Comparison of ENCODE assay signal across 34 cellular contexts in the genomic region with DNA sequence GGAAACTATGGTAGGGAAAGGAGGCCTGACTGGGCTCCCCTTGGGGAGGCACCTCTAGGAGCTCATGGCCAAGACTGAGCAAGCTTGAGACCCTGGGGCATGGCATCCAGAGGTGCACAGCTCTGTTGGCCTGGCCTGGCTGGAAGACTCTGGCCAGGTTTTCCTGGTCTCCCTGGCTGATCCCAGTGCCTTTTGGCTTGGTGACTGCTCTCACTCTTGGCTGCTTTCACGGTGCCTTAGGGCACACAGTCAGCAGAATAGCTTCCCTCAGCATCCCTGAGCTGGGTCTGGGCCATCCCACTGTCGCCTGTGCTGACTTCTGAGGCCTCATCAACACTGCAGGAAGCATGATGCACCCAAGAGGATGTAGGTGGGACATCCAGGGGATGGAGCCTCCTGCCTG. TPM values are rescaled to one million over a fixed set of nuclear protein-coding genes. Genes with fewer than 3 reads are reported as not detected.
DNase-seq lines count a peak whose midpoint lies in the region; ATAC-seq, FAIRE-seq and TF ChIP-seq lines count a peak whose summit lies in the region.
"Had no signal": no experiment of that assay in that cellular context is flagged by ENCODE, and none has a peak within 500 bp of the region (broad histone marks: within the 10 kb centered on the region; RNA-seq: fewer than 3 reads in every experiment).

No MANE protein-coding gene starts in this region.

- H3K9me3 Mint-ChIP-seq in glutamatergic neuron (ENCODE audit: unreplicated experiment), result no peaks in the 10 kb centered on the region
- H3K9me3 Mint-ChIP-seq: activated naive CD4-positive, alpha-beta T cell treated with anti-CD3 and anti-CD28 coated beads for 36 hours; T-helper 2 cell treated with Interferon-gamma antibody and Interleukin-4, amounts not matched to agents 5 μg/mL and 100 μg/mL, for 36 hours had no signal

- no peak for TF ChIP-seq POLR2A in A549 (IDR thresholded peaks at IDR 0.05; ENCODE audit: low read length)

- BruUV-seq in Panc1 (replicated peaks; lab: Mats Ljungman, UMichigan), result no TSS peak

- no peak overlapping the region for H3K4me2 ChIP-seq in A549

- ATAC-seq in A549 (peak; percentile 47 to 61; a peak in 5 of 6 replicates), Panc1 (peak; percentile 88), HG03108 (IDR thresholded peaks at IDR 0.05; ENCODE audit: unreplicated experiment) (no peak)
- ATAC-seq: activated CD8-positive, alpha-beta memory T cell treated with anti-CD3 and anti-CD28 coated beads, Interleukin-2, amount 10 ng/mL, durations not matched to agents 7 days and 5 days had no signal

- H3K27me3 Mint-ChIP-seq in glutamatergic neuron (ENCODE audit: unreplicated experiment), result peaks cover 5% of the 10 kb centered on the region

- CTCF ChIA-PET in A549 (lab: Yijun Ruan, JAX) (interaction anchor here (0.6 to 4.7 kb wide), 3 partner anchors 31 to 585 kb away, joined by 3 to 18 read pairs (median 10); partner anchors contain the start of gene PCDH1), Panc1 (lab: Charles Lee) (no interaction called here)

- DNase-seq in A549 (ENCODE audit: low read depth in 1 of 2, low spot score in 1 of 2) (peak in 1 of 2 experiments; percentile 18), ELR (ENCODE audit: low read depth) (peak; percentile 91), Panc1 (ENCODE audit: low read depth, low spot score) (no peak), fibroblast of the aortic adventitia (ENCODE audit: low read depth) (peak; percentile 49), KBM-7 (no peak), colonic mucosa (no peak), glutamatergic neuron (no peak)
- DNase-seq: activated CD4-positive, alpha-beta T cell treated with anti-CD3 and anti-CD28 coated beads, Interleukin-2, amount 50 U/mL, for 1 hour; activated CD8-positive, alpha-beta memory T cell treated with anti-CD3 and anti-CD28 coated beads, Interleukin-2, amount 10 ng/mL, durations not matched to agents 7 days and 5 days; activated naive CD4-positive, alpha-beta T cell treated with anti-CD3 and anti-CD28 coated beads for 36 hours; amniotic stem cell; Calu3; DND-41; head of caudate nucleus; left ventricle myocardium inferior; NCI-H1092 treated with DMSO at 0.1 percent for 48 hours; NCI-H2029; NCI-H446; nephron progenitor cell; ovary; right cardiac atrium; Right ventricle myocardium superior; stimulated activated CD4-positive, alpha-beta T cell treated with anti-CD3 and anti-CD28 coated beads, Interleukin-12 subunit alpha, Interleukin-12 subunit beta, amount 100 ng/mL, for 4 hours; stimulated activated CD4-positive, alpha-beta T cell treated with anti-CD3 and anti-CD28 coated beads, Interleukin-4, amount 100 ng/mL, for 4 hours; stimulated activated naive CD4-positive, alpha-beta T cell treated with Interleukin-2 at 50 U/mL for 16 hours; testis had no signal

- in situ Hi-C loops in Panc1 (cut with HindIII; ENCODE audit: low pct_unique_long_range_greater_than_20kb, low sequenced_read_pairs) (no loop called here), KBM-7 (cut with MboI; ENCODE audit: low pct_unique_long_range_greater_than_20kb, low sequenced_read_pairs) (no loop called here)

- POLR2A ChIA-PET in A549 (lab: Yijun Ruan, JAX), result interaction anchor here (2.5 kb wide), 1 partner anchor 14 kb away, joined by 8 read pairs; the partner anchor contains the start of gene DELE1
- POLR2A ChIA-PET in Panc1 (lab: Charles Lee), result no interaction called here

- H3K4me3 Mint-ChIP-seq in glutamatergic neuron (ENCODE audit: unreplicated experiment), result no peak overlapping the region
- H3K4me3 Mint-ChIP-seq: activated CD8-positive, alpha-beta memory T cell treated with anti-CD3 and anti-CD28 coated beads, Interleukin-2, amount 10 ng/mL, durations not matched to agents 7 days and 5 days; activated naive CD4-positive, alpha-beta T cell treated with anti-CD3 and anti-CD28 coated beads for 36 hours; dendritic cell treated with granulocyte-macrophage colony-stimulating factor and Interleukin-4, amounts not matched to agents 40 ng/mL and 50 ng/mL, for 4 days; nephron progenitor cell; T-helper 2 cell treated with Interferon-gamma antibody and Interleukin-4, amounts not matched to agents 5 μg/mL and 100 μg/mL, for 36 hours had no signal

- H3K27ac ChIP-seq in A549 (no peak overlapping the region), Panc1 (ENCODE audit: low read length) (no peak overlapping the region), colonic mucosa (no peak overlapping the region)
- H3K27ac ChIP-seq: C4-2B, cardiac muscle cell, left ventricle myocardium inferior, ovary, testis, vagina had no signal

- H3K9ac ChIP-seq in colonic mucosa (ENCODE audit: low read depth in 2 of 2, low read length in 2 of 2), result no peak overlapping the region

- TF ChIP-seq RAD21 in A549 (conservative IDR thresholded peaks at IDR 0.05 in 1 of 2, IDR thresholded peaks at IDR 0.05 in 1 of 2), result no peak

- peaks cover 4% of the 10 kb centered on the region for H3K4me1 Mint-ChIP-seq in glutamatergic neuron (ENCODE audit: low read depth, unreplicated experiment)

- TF ChIP-seq CTCF in A549 (IDR thresholded peaks at IDR 0.05) (no peak), Panc1 (IDR thresholded peaks at IDR 0.05) (no peak), fibroblast of the aortic adventitia (IDR thresholded peaks at IDR 0.05; ENCODE audit: insufficient read depth, low read length) (no peak), colonic mucosa (IDR thresholded peaks at IDR 0.05) (no peak), glutamatergic neuron (IDR thresholded peaks at IDR 0.05; ENCODE audit: partially characterized antibody, unreplicated experiment) (no peak)

- peaks cover 5% of the 10 kb centered on the region for H3K36me3 Mint-ChIP-seq in glutamatergic neuron (ENCODE audit: unreplicated experiment)
- H3K36me3 Mint-ChIP-seq: activated CD8-positive, alpha-beta memory T cell treated with anti-CD3 and anti-CD28 coated beads, Interleukin-2, amount 10 ng/mL, durations not matched to agents 7 days and 5 days had no signal

- H3K9me3 ChIP-seq in A549 (peaks cover 2% of the 10 kb centered on the region; the same call in 1 of the 3 replicates), Panc1 (ENCODE audit: control insufficient read depth, insufficient read depth, low read depth, low read length) (no peaks in the 10 kb centered on the region), colonic mucosa (no peaks in the 10 kb centered on the region)
- H3K9me3 ChIP-seq: left ventricle myocardium inferior, ovary, testis, vagina had no signal

- H3K4me3 ChIP-seq in A549 (no peak overlapping the region), Panc1 (ENCODE audit: low read depth in 2 of 2, low read length in 2 of 2) (no peak overlapping the region), fibroblast of the aortic adventitia (ENCODE audit: low read depth, low read length) (no peak overlapping the region), colonic mucosa (no peak overlapping the region)
- H3K4me3 ChIP-seq: cardiac muscle cell, left ventricle myocardium inferior, ovary, testis, vagina had no signal

- no peaks in the 10 kb centered on the region for H3K36me3 ChIP-seq in Panc1 (ENCODE audit: control insufficient read depth, insufficient read depth, low read length)
- H3K36me3 ChIP-seq in colonic mucosa, result no peaks in the 10 kb centered on the region
- H3K36me3 ChIP-seq: cardiac muscle cell, left ventricle myocardium inferior, ovary, vagina had no signal

- FAIRE-seq in A549 (lab: Jason Lieb, UNC), result no peak
- FAIRE-seq: endometrium, GM19239 had no signal

- H3K4me1 ChIP-seq in A549 (no peaks in the 10 kb centered on the region), Panc1 (ENCODE audit: control insufficient read depth, insufficient read depth, low read length) (0 out of 2 replicates have a peak, but pooled peaks cover 3% of the 10 kb centered on the region), colonic mucosa (peaks cover 7% of the 10 kb centered on the region)
- H3K4me1 ChIP-seq: testis had no signal

- no peaks in the 10 kb centered on the region for H3K27me3 ChIP-seq in Panc1 (ENCODE audit: control insufficient read depth, insufficient read depth, low read length)
- H3K27me3 ChIP-seq in colonic mucosa, result no peaks in the 10 kb centered on the region
- H3K27me3 ChIP-seq: ovary, testis, vagina had no signal

- 8% methylated on average over 2 of the region's 2 CpGs for WGBS in A549 (ENCODE audit: missing lambda C conversion rate)

- H3K27ac Mint-ChIP-seq in glutamatergic neuron (ENCODE audit: unreplicated experiment), result no peak overlapping the region
- H3K27ac Mint-ChIP-seq: activated CD8-positive, alpha-beta memory T cell treated with anti-CD3 and anti-CD28 coated beads, Interleukin-2, amount 10 ng/mL, durations not matched to agents 7 days and 5 days; activated naive CD4-positive, alpha-beta T cell treated with anti-CD3 and anti-CD28 coated beads for 36 hours; dendritic cell treated with granulocyte-macrophage colony-stimulating factor and Interleukin-4, amounts not matched to agents 40 ng/mL and 50 ng/mL, for 4 days; nephron progenitor cell; T-helper 2 cell treated with Interferon-gamma antibody and Interleukin-4, amounts not matched to agents 5 μg/mL and 100 μg/mL, for 36 hours had no signal

- intact Hi-C loops in Panc1 (cut with micrococcal nuclease; ENCODE audit: unreplicated experiment), result no loop called here
- intact Hi-C loops in colonic mucosa (cut with DNase I), result no loop called here

- no peak for TF ChIP-seq EP300 in A549 (IDR thresholded peaks at IDR 0.05)

RNA-seq across cellular contexts. Expression of gene DELE1, which starts 13.4 kb away (rescaled TPM):
- polyA plus RNA-seq in A549 (2011; rRNA removed) (60.1 and 72.2 TPM in 2 replicates), A549 (2017; fragmentation: RNase III; extraction: RNeasy Plus Mini Kit Qiagen cat#74134 plus additional on column Dnase treatment) (40.4 to 43.5 TPM (median 41.2 TPM) in 3 replicates)
- 70.3 and 84.5 TPM in 2 replicates for polyA plus RNA-seq in A549 (2012; cell fraction: cytosol; rRNA removed)
- polyA plus RNA-seq in A549 (2012; cell fraction: nucleus; rRNA removed), result 170 and 172 TPM in 2 replicates
- 74.3 and 83.8 TPM in 2 replicates for polyA minus RNA-seq in A549 (2011; rRNA and poly(A)+ RNA removed)
- total RNA-seq in Panc1 (2021; ENCODE audit: unreplicated experiment) (78.4 TPM), fibroblast of the aortic adventitia (ENCODE audit: low replicate concordance) (50.9 and 59.0 TPM in 2 replicates), colonic mucosa (10 to 100 TPM; 69.2 to 69.4 TPM), glutamatergic neuron (ENCODE audit: unreplicated experiment) (108 TPM)
- 85.5 TPM for polyA plus RNA-seq in Panc1 (2012; ENCODE audit: insufficient read length)

RNA-seq across cellular contexts. Expression of gene PCDH1, which starts 32.1 kb away (rescaled TPM):
- polyA plus RNA-seq in A549 (2011; rRNA removed) (2.9 and 3.9 TPM in 2 replicates), A549 (2017; fragmentation: RNase III; extraction: RNeasy Plus Mini Kit Qiagen cat#74134 plus additional on column Dnase treatment) (0.41 to 0.57 TPM (median 0.41 TPM) in 3 replicates)
- 0.52 TPM in 2 replicates for polyA plus RNA-seq in A549 (2012; cell fraction: cytosol; rRNA removed)
- 1.1 and 1.5 TPM in 2 replicates for polyA plus RNA-seq in A549 (2012; cell fraction: nucleus; rRNA removed)
- 10.5 and 13.7 TPM in 2 replicates for polyA minus RNA-seq in A549 (2011; rRNA and poly(A)+ RNA removed)
- total RNA-seq in Panc1 (2021; ENCODE audit: unreplicated experiment) (9.0 TPM), fibroblast of the aortic adventitia (ENCODE audit: low replicate concordance) (0.90 and 3.2 TPM in 2 replicates), colonic mucosa (100 to 1,000 TPM in 1 of 2 donors, 10 to 100 TPM in 1; 97.3 to 105 TPM), glutamatergic neuron (ENCODE audit: unreplicated experiment) (7.9 TPM)
- polyA plus RNA-seq in Panc1 (2012; ENCODE audit: insufficient read length), result 3.9 TPM
- total RNA-seq: activated CD8-positive, alpha-beta memory T cell treated with anti-CD3 and anti-CD28 coated beads, Interleukin-2, amount 10 ng/mL, durations not matched to agents 7 days and 5 days; activated naive CD4-positive, alpha-beta T cell treated with anti-CD3 and anti-CD28 coated beads for 36 hours had no signal

RNA-seq across cellular contexts. Expression of gene PCDH12, which starts 47.7 kb away (rescaled TPM):
- polyA plus RNA-seq in A549 (2011; rRNA removed), result not detected in 2 replicates
- polyA plus RNA-seq in A549 (2012; cell fraction: cytosol; rRNA removed), result not detected in 2 replicates
- not detected in 2 replicates for polyA plus RNA-seq in A549 (2012; cell fraction: nucleus; rRNA removed)
- polyA plus RNA-seq in A549 (2017; fragmentation: RNase III; extraction: RNeasy Plus Mini Kit Qiagen cat#74134 plus additional on column Dnase treatment), result not detected in 3 replicates
- polyA minus RNA-seq in A549 (2011; rRNA and poly(A)+ RNA removed), result not detected in 2 replicates
- total RNA-seq in Panc1 (2021; ENCODE audit: unreplicated experiment), result not detected
- 0.11 TPM for polyA plus RNA-seq in Panc1 (2012; ENCODE audit: insufficient read length)
- under 0.01 and 0.16 TPM in 2 replicates for total RNA-seq in fibroblast of the aortic adventitia (ENCODE audit: low replicate concordance)
- 1 to 10 TPM; 1.1 to 1.3 TPM for total RNA-seq in colonic mucosa
- 1.7 TPM for total RNA-seq in glutamatergic neuron (ENCODE audit: unreplicated experiment)
- total RNA-seq: Calu3 had no signal

RNA-seq across cellular contexts. Expression of gene RNF14, which starts 58.6 kb away (rescaled TPM):
- polyA plus RNA-seq in A549 (2011; rRNA removed) (47.4 and 57.5 TPM in 2 replicates), A549 (2017; fragmentation: RNase III; extraction: RNeasy Plus Mini Kit Qiagen cat#74134 plus additional on column Dnase treatment) (39.7 to 43.2 TPM (median 41.2 TPM) in 3 replicates)
- 18.3 and 21.6 TPM in 2 replicates for polyA plus RNA-seq in A549 (2012; cell fraction: cytosol; rRNA removed)
- 9.3 and 13.4 TPM in 2 replicates for polyA plus RNA-seq in A549 (2012; cell fraction: nucleus; rRNA removed)
- 35.6 and 40.5 TPM in 2 replicates for polyA minus RNA-seq in A549 (2011; rRNA and poly(A)+ RNA removed)
- total RNA-seq in Panc1 (2021; ENCODE audit: unreplicated experiment) (72.1 TPM), fibroblast of the aortic adventitia (ENCODE audit: low replicate concordance) (80.3 and 93.6 TPM in 2 replicates), colonic mucosa (10 to 100 TPM; 49.4 to 69.8 TPM), glutamatergic neuron (ENCODE audit: unreplicated experiment) (60.8 TPM)
- 47.6 TPM for polyA plus RNA-seq in Panc1 (2012; ENCODE audit: insufficient read length)

Comparison
In these comparisons a context has a peak if more than half of its experiments do, and no peak if none do; other contexts are left out.
1. DNase-seq: peak in ELR (single experiment) and fibroblast of the aortic adventitia (single experiment); none in Panc1 (single experiment), KBM-7 (single experiment), colonic mucosa (single experiment) and glutamatergic neuron (single experiment).